In genomic region chr19:30131246-30131645, GRCh38 we compare ENCODE assay signal across 32 cellular contexts.
"Had no signal": no experiment of that assay in that cellular context is flagged by ENCODE, and none has a peak within 500 bp of the region (broad histone marks: within the 10 kb centered on the region; RNA-seq: fewer than 3 reads in every experiment).

No MANE protein-coding gene starts in this region.

- H3K9me3 ChIP-seq: ascending aorta, breast epithelium, colonic mucosa had no signal

- H3K36me3 Mint-ChIP-seq: activated naive CD4-positive, alpha-beta T cell treated with anti-CD3 and anti-CD28 coated beads, Interleukin-2, amount 10 ng/mL, durations not matched to agents 7 days and 5 days; activated naive CD4-positive, alpha-beta T cell treated with anti-CD3 and anti-CD28 coated beads, Interleukin-2, amount 50 U/mL, for 72 hours; activated naive CD8-positive, alpha-beta T cell treated with anti-CD3 and anti-CD28 coated beads, Interleukin-2, amount 10 ng/mL, durations not matched to agents 7 days and 5 days; brain had no signal

- H3K9me3 Mint-ChIP-seq: activated CD8-positive, alpha-beta T cell treated with anti-CD3 and anti-CD28 coated beads for 36 hours; activated naive CD4-positive, alpha-beta T cell treated with anti-CD3 and anti-CD28 coated beads, Interleukin-2, amount 10 ng/mL, durations not matched to agents 7 days and 5 days; activated naive CD4-positive, alpha-beta T cell treated with anti-CD3 and anti-CD28 coated beads, Interleukin-2, amount 50 U/mL, for 72 hours; activated naive CD8-positive, alpha-beta T cell treated with anti-CD3 and anti-CD28 coated beads, Interleukin-2, amount 10 ng/mL, durations not matched to agents 7 days and 5 days; T-helper 2 cell treated with Interferon-gamma antibody and Interleukin-4, amounts not matched to agents 5 μg/mL and 100 μg/mL, for 36 hours had no signal

- H3K4me3 ChIP-seq: ascending aorta, breast epithelium, cardiac muscle cell, colonic mucosa, dorsolateral prefrontal cortex had no signal

- H3K27ac ChIP-seq: ascending aorta, breast epithelium, cardiac muscle cell, colonic mucosa, dorsolateral prefrontal cortex, WERI-Rb-1 had no signal

- H3K27me3 ChIP-seq: ascending aorta, breast epithelium, cardiac muscle cell, colonic mucosa, dorsolateral prefrontal cortex had no signal

- H3K4me1 ChIP-seq: ascending aorta, breast epithelium, colonic mucosa had no signal

- H3K27me3 Mint-ChIP-seq: activated B cell treated with CpG ODN at 0.5 μM for 24 hours; activated CD8-positive, alpha-beta T cell treated with anti-CD3 and anti-CD28 coated beads for 36 hours; activated naive CD4-positive, alpha-beta T cell treated with anti-CD3 and anti-CD28 coated beads, Interleukin-2, amount 10 ng/mL, durations not matched to agents 7 days and 5 days had no signal

- H3K4me3 Mint-ChIP-seq: activated B cell treated with CpG ODN at 0.5 μM for 24 hours; activated CD8-positive, alpha-beta T cell treated with anti-CD3 and anti-CD28 coated beads for 36 hours; activated naive CD4-positive, alpha-beta T cell treated with anti-CD3 and anti-CD28 coated beads, Interleukin-2, amount 10 ng/mL, durations not matched to agents 7 days and 5 days; activated naive CD8-positive, alpha-beta T cell treated with anti-CD3 and anti-CD28 coated beads, Interleukin-2, amount 10 ng/mL, durations not matched to agents 7 days and 5 days; activated T-cell treated with anti-CD3 and anti-CD28 coated beads, Interleukin-2, amount 50 U/mL, for 4 hours; activated T-helper 17 cell treated with anti-CD3 and anti-CD28 coated beads, Interleukin-2, amount 50 U/mL, for 72 hours; brain; endodermal cell; T-helper 17 cell; T-helper 2 cell treated with Interferon-gamma antibody and Interleukin-4, amounts not matched to agents 5 μg/mL and 100 μg/mL, for 36 hours had no signal

- H3K27ac Mint-ChIP-seq: activated B cell treated with CpG ODN at 0.5 μM for 24 hours; activated CD8-positive, alpha-beta T cell treated with anti-CD3 and anti-CD28 coated beads for 36 hours; activated naive CD4-positive, alpha-beta T cell treated with anti-CD3 and anti-CD28 coated beads, Interleukin-2, amount 10 ng/mL, durations not matched to agents 7 days and 5 days; activated naive CD4-positive, alpha-beta T cell treated with anti-CD3 and anti-CD28 coated beads, Interleukin-2, amount 50 U/mL, for 72 hours; activated naive CD8-positive, alpha-beta T cell treated with anti-CD3 and anti-CD28 coated beads, Interleukin-2, amount 10 ng/mL, durations not matched to agents 7 days and 5 days; activated T-helper 17 cell treated with anti-CD3 and anti-CD28 coated beads, Interleukin-2, amount 50 U/mL, for 72 hours; endodermal cell; T-helper 17 cell; T-helper 2 cell treated with Interferon-gamma antibody and Interleukin-4, amounts not matched to agents 5 μg/mL and 100 μg/mL, for 36 hours had no signal

- H3K4me1 Mint-ChIP-seq: activated B cell treated with CpG ODN at 0.5 μM for 24 hours; activated naive CD4-positive, alpha-beta T cell treated with anti-CD3 and anti-CD28 coated beads, Interleukin-2, amount 10 ng/mL, durations not matched to agents 7 days and 5 days; activated naive CD8-positive, alpha-beta T cell treated with anti-CD3 and anti-CD28 coated beads, Interleukin-2, amount 10 ng/mL, durations not matched to agents 7 days and 5 days; activated T-helper 17 cell treated with anti-CD3 and anti-CD28 coated beads, Interleukin-2, amount 50 U/mL, for 72 hours; endodermal cell; T-helper 17 cell had no signal

- FAIRE-seq: frontal cortex had no signal

- H3K36me3 ChIP-seq: ascending aorta, breast epithelium, cardiac muscle cell, colonic mucosa, WERI-Rb-1 had no signal

- DNase-seq: activated B cell treated with CpG ODN at 0.5 μM for 24 hours; activated CD4-positive, alpha-beta T cell treated with anti-CD3 and anti-CD28 coated beads for 48 hours; activated CD4-positive, alpha-beta T cell treated with anti-CD3 and anti-CD28 coated beads, Interleukin-2, amount 50 U/mL, for 1 hour; activated CD4-positive, alpha-beta T cell treated with anti-CD3 and anti-CD28 coated beads, Interleukin-2, amount 50 U/mL, for 48 hours; activated CD8-positive, alpha-beta memory T cell treated with anti-CD3 and anti-CD28 coated beads for 24 hours; activated CD8-positive, alpha-beta T cell treated with anti-CD3 and anti-CD28 coated beads for 36 hours; activated gamma-delta T cell; activated naive CD4-positive, alpha-beta T cell; activated naive CD4-positive, alpha-beta T cell treated with anti-CD3 and anti-CD28 coated beads, Interleukin-2, amount 10 ng/mL, durations not matched to agents 7 days and 5 days; activated naive CD8-positive, alpha-beta T cell treated with anti-CD3 and anti-CD28 coated beads, Interleukin-2, amount 10 ng/mL, durations not matched to agents 7 days and 5 days; activated T-cell treated with anti-CD3 and anti-CD28 coated beads, Interleukin-2, amount 50 U/mL, for 4 hours; central memory CD4-positive, alpha-beta T cell; cerebellar nuclear complex; colonic mucosa; effector memory CD4-positive, alpha-beta T cell; endodermal cell; foreskin fibroblast; T-helper 1 cell; T-helper 17 cell; T1000; WERI-Rb-1 had no signal

- ATAC-seq: activated CD4-positive, CD25-positive, alpha-beta regulatory T cell treated with anti-CD3 and anti-CD28 coated beads, Interleukin-2, amount 50 U/mL, for 24 hours; activated CD8-positive, alpha-beta T cell treated with anti-CD3 and anti-CD28 coated beads for 36 hours; activated naive CD4-positive, alpha-beta T cell treated with anti-CD3 and anti-CD28 coated beads, Interleukin-2, amount 50 U/mL, for 72 hours; activated T-cell treated with anti-CD3 and anti-CD28 coated beads, Interleukin-2, amount 50 U/mL, for 4 hours; activated T-helper 17 cell treated with anti-CD3 and anti-CD28 coated beads, Interleukin-2, amount 50 U/mL, for 72 hours; esophagus mucosa; T-helper 17 cell had no signal
